In genomic region chr6:30864325-30864724, GRCh38 we compare ENCODE assay signal across 27 cellular contexts. TPM values are rescaled to one million over a fixed set of nuclear protein-coding genes. Genes with fewer than 3 reads are reported as not detected.
DNase-seq lines count a peak whose midpoint lies in the region; ATAC-seq, FAIRE-seq and TF ChIP-seq lines count a peak whose summit lies in the region.
"Had no signal": no experiment of that assay in that cellular context is flagged by ENCODE, and none has a peak within 500 bp of the region (broad histone marks: within the 10 kb centered on the region; RNA-seq: fewer than 3 reads in every experiment).

No MANE protein-coding gene starts in this region.

- H2BK15ac ChIP-seq in H1 (ENCODE audit: low read length), result no peak overlapping the region

- H3K23ac ChIP-seq in H1 (ENCODE audit: insufficient read length), result no peak overlapping the region

- FAIRE-seq in H1 (lab: Jason Lieb, UNC), result no peak
- FAIRE-seq: A549, D721Med, GM12878, GM19239, H54 had no signal

- H3K79me2 ChIP-seq in H1 (ENCODE audit: control insufficient read depth in 1 of 2, insufficient read depth in 2 of 2, low read length in 2 of 2), result no peaks in the 10 kb centered on the region

- 0 out of 2 replicates have a peak overlapping the region, but pooled peaks have one; percentile 8 for H2BK20ac ChIP-seq in H1 (ENCODE audit: low read length)

- H3K9ac ChIP-seq in H1 (replicated peaks in 1 of 4; ENCODE audit: extremely low read depth in 1 of 4, low read depth in 3 of 4, low read length in 3 of 4), result no peak overlapping the region
- H3K9ac ChIP-seq: BLaER1 treated with 17β-estradiol and CSF1 and Interleukin-3, amounts not matched to agents 10 nM and 100 nM had no signal

- no peaks in the 10 kb centered on the region for H3K36me3 ChIP-seq in H1 (ENCODE audit: control insufficient read depth in 2 of 4, insufficient read depth in 4 of 4, low read length in 3 of 4)
- H3K36me3 ChIP-seq: BE2C, HAP-1 had no signal

- ATAC-seq in activated CD8-positive, alpha-beta memory T cell treated with anti-CD3 and anti-CD28 coated beads, Interleukin-2, amount 10 ng/mL, durations not matched to agents 7 days and 5 days, result no peak
- ATAC-seq in left lobe of liver, result no peak
- no peak for ATAC-seq in HG03095 (IDR thresholded peaks at IDR 0.05; ENCODE audit: unreplicated experiment)
- no peak for ATAC-seq in GM18505 (IDR thresholded peaks at IDR 0.05; ENCODE audit: unreplicated experiment)
- ATAC-seq: A549, GM12878, GM23338 had no signal

- no peaks in the 10 kb centered on the region for H3K4me1 ChIP-seq in H1 (replicated peaks in 1 of 4; ENCODE audit: control insufficient read depth in 3 of 4, insufficient read depth in 4 of 4, low read length in 3 of 4)
- H3K4me1 ChIP-seq: A549, BE2C, HAP-1 had no signal

- no peak overlapping the region for H2AK5ac ChIP-seq in H1 (ENCODE audit: low read depth, low read length)

- WGBS in H1 (ENCODE audit: extremely low coverage in 1 of 2, insufficient coverage in 1 of 2, insufficient read length in 1 of 2, insufficient replicate concordance in 2 of 2, low coverage in 1 of 2, low lambda C conversion rate in 2 of 2, missing lambda C conversion rate in 1 of 2), 2 experiments, result 86% methylated on average over 4 of the region's 4 CpGs; no CpG with 5 or more reads in 1 of the 2 experiments

- in situ Hi-C loops in GM13976 (cut with MboI; ENCODE audit: low sequenced_read_pairs, unreplicated experiment), result no loop called here

- no peak for TF ChIP-seq RAD21 in H1 (IDR thresholded peaks at IDR 0.05 in 1 of 2, conservative IDR thresholded peaks at IDR 0.05 in 1 of 2; ENCODE audit: low read depth in 2 of 2, low read length in 2 of 2)

- H3K27me3 Mint-ChIP-seq in activated CD8-positive, alpha-beta memory T cell treated with anti-CD3 and anti-CD28 coated beads, Interleukin-2, amount 10 ng/mL, durations not matched to agents 7 days and 5 days, result no peaks in the 10 kb centered on the region
- H3K27me3 Mint-ChIP-seq: CD4-positive, alpha-beta T cell had no signal

- no peaks in the 10 kb centered on the region for H4K20me1 ChIP-seq in H1 (replicated peaks in 1 of 2; ENCODE audit: control insufficient read depth in 1 of 2, insufficient read depth in 2 of 2, low read length in 2 of 2)
- H4K20me1 ChIP-seq: BLaER1 treated with 17β-estradiol and CSF1 and Interleukin-3, amounts not matched to agents 10 nM and 100 nM had no signal

- peaks cover 9% of the 10 kb centered on the region for H3K36me3 Mint-ChIP-seq in activated CD8-positive, alpha-beta memory T cell treated with anti-CD3 and anti-CD28 coated beads, Interleukin-2, amount 10 ng/mL, durations not matched to agents 7 days and 5 days
- H3K36me3 Mint-ChIP-seq: CD14-positive monocyte had no signal

- no peak overlapping the region for H3K27ac Mint-ChIP-seq in activated CD8-positive, alpha-beta memory T cell treated with anti-CD3 and anti-CD28 coated beads, Interleukin-2, amount 10 ng/mL, durations not matched to agents 7 days and 5 days
- H3K27ac Mint-ChIP-seq: CD14-positive monocyte; CD4-positive, alpha-beta T cell; GM23338; HFFc6 had no signal

- no peak overlapping the region for H3K27ac ChIP-seq in H1 (ENCODE audit: low read depth, low read length)
- H3K27ac ChIP-seq: A549; BLaER1 treated with 17β-estradiol and CSF1 and Interleukin-3, amounts not matched to agents 10 nM and 100 nM had no signal

- POLR2A ChIA-PET in H1 (lab: Charles Lee; ENCODE audit: partially characterized antibody), result interaction anchor here (0.7 to 1.4 kb wide), 2 partner anchors 20 to 49 kb away, joined by 3 to 4 read pairs; partner anchors contain the start of genes DDR1 and VARS2

- no peak overlapping the region for H3K56ac ChIP-seq in H1 (replicated peaks; ENCODE audit: insufficient read length, low read depth, low read length)

- no peak overlapping the region for H3K14ac ChIP-seq in H1 (ENCODE audit: insufficient read length)

- H4K5ac ChIP-seq in H1 (ENCODE audit: insufficient read length, low read depth, low read length), result no peak overlapping the region

- peaks cover 22% of the 10 kb centered on the region in 2 experiments for H3K9me3 ChIP-seq in H1 (ENCODE audit: insufficient read depth in 2 of 2, low read depth in 1 of 2, low read length in 1 of 2)
- H3K9me3 ChIP-seq: A549, BE2C had no signal

- TF ChIP-seq CTCF in GM13976 (IDR thresholded peaks at IDR 0.05; ENCODE audit: borderline replicate concordance, control extremely low read depth, extremely low read depth, insufficient read depth, missing control alignments), result no peak
- TF ChIP-seq CTCF in H1 (IDR thresholded peaks at IDR 0.05; ENCODE audit: control extremely low read depth in 1 of 3, insufficient read depth in 1 of 3, low read depth in 1 of 3, low read length in 3 of 3), result no peak

- H3K4me3 ChIP-seq in H1 (ENCODE audit: extremely low read depth in 1 of 4, insufficient read depth in 2 of 4, low read depth in 3 of 4, low read length in 4 of 4), result no peak overlapping the region
- H3K4me3 ChIP-seq: A549; BLaER1 treated with 17β-estradiol and CSF1 and Interleukin-3, amounts not matched to agents 10 nM and 100 nM; GM12878; GM23338; HAP-1 had no signal

- no peak overlapping the region for H2AFZ ChIP-seq in H1 (ENCODE audit: low read length)
- H2AFZ ChIP-seq: GM23338 had no signal

- DNase-seq in activated CD8-positive, alpha-beta memory T cell treated with anti-CD3 and anti-CD28 coated beads, Interleukin-2, amount 50 U/mL, for 48 hours, result peak; percentile 23
- no peak for DNase-seq in activated CD8-positive, alpha-beta memory T cell treated with anti-CD3 and anti-CD28 coated beads, Interleukin-2, amount 10 ng/mL, durations not matched to agents 7 days and 5 days
- peak; percentile 3 for DNase-seq in GM13976 (ENCODE audit: low spot score)
- DNase-seq in H1 (ENCODE audit: low read depth in 1 of 2, low spot score in 2 of 2), result no peak
- DNase-seq in left lobe of liver (ENCODE audit: low spot score), result peak; percentile 33
- DNase-seq: 8988T; ACHN; AML-193; BE2C; CD4-positive, alpha-beta T cell; CD8-positive, alpha-beta memory T cell; DMS 273 treated with DMSO at 0.1 percent for 48 hours; DMS79; EL; GDM1; HFFc6 had no signal

- no peak overlapping the region for H2BK120ac ChIP-seq in H1 (replicated peaks; ENCODE audit: low read depth, low read length)

- H3K79me1 ChIP-seq in H1 (ENCODE audit: low read depth, low read length), result no peaks in the 10 kb centered on the region

- H3K18ac ChIP-seq in H1 (ENCODE audit: extremely low read depth, low read length), result no peak overlapping the region

- no peak for TF ChIP-seq POLR2A in H1 (IDR thresholded peaks at IDR 0.05; ENCODE audit: control extremely low read depth in 1 of 2, low read depth in 2 of 2, low read length in 2 of 2)
- no peak for TF ChIP-seq POLR2A in GM18505 (IDR thresholded peaks at IDR 0.05; ENCODE audit: borderline replicate concordance, extremely low read depth, insufficient read depth, insufficient read length)

- H2BK12ac ChIP-seq in H1 (ENCODE audit: low read depth, low read length), result no peak overlapping the region

- CTCF ChIA-PET in activated CD8-positive, alpha-beta memory T cell treated with anti-CD3 and anti-CD28 coated beads, Interleukin-2, amount 10 ng/mL, durations not matched to agents 7 days and 5 days (lab: Charles Lee), result interaction anchor here (1.0 kb wide), 1 partner anchor 15 kb away, joined by 5 read pairs; no protein-coding TSS in a partner anchor
- CTCF ChIA-PET in H1 (lab: Charles Lee; ENCODE audit: partially characterized antibody), result interaction anchor here (0.6 to 1.5 kb wide), 5 partner anchors 13 to 1975 kb away, joined by 3 to 5 read pairs (median 3); no protein-coding TSS in a partner anchor

- H4K91ac ChIP-seq in H1 (replicated peaks; ENCODE audit: insufficient read length, low read length), result no peak overlapping the region

- no peaks in the 10 kb centered on the region for H3K23me2 ChIP-seq in H1 (ENCODE audit: low read depth, low read length)

- no peak overlapping the region for H3K4ac ChIP-seq in H1 (replicated peaks; ENCODE audit: insufficient read length, low read depth, low read length)

- H3K9me3 Mint-ChIP-seq in activated CD8-positive, alpha-beta memory T cell treated with anti-CD3 and anti-CD28 coated beads, Interleukin-2, amount 10 ng/mL, durations not matched to agents 7 days and 5 days (ENCODE audit: low read depth), result peaks cover 12% of the 10 kb centered on the region

- 0 out of 2 replicates have a peak overlapping the region, but pooled peaks have one; percentile 25 for H4K8ac ChIP-seq in H1 (ENCODE audit: extremely low read depth, insufficient read depth, low read length)

- H3K4me1 Mint-ChIP-seq in activated CD8-positive, alpha-beta memory T cell treated with anti-CD3 and anti-CD28 coated beads, Interleukin-2, amount 10 ng/mL, durations not matched to agents 7 days and 5 days, result no peaks in the 10 kb centered on the region
- H3K4me1 Mint-ChIP-seq: CD14-positive monocyte; CD8-positive, alpha-beta memory T cell; GM23338 had no signal

- no peak for TF ChIP-seq EP300 in H1 (IDR thresholded peaks at IDR 0.05; ENCODE audit: borderline replicate concordance in 1 of 2, low read depth in 2 of 2, low read length in 2 of 2)

- H2BK5ac ChIP-seq in H1 (ENCODE audit: low read depth, low read length), result no peak overlapping the region

- no peak overlapping the region for H3K4me2 ChIP-seq in H1 (ENCODE audit: insufficient read depth in 1 of 2, low read depth in 2 of 2, low read length in 2 of 2)
- H3K4me2 ChIP-seq: A549; BLaER1 treated with 17β-estradiol and CSF1 and Interleukin-3, amounts not matched to agents 10 nM and 100 nM; GM23338 had no signal

- no peaks in the 10 kb centered on the region for H3K27me3 ChIP-seq in H1 (replicated peaks in 1 of 4; ENCODE audit: control insufficient read depth in 3 of 4, extremely low read depth in 1 of 4, insufficient read depth in 3 of 4, low read length in 3 of 4)
- H3K27me3 ChIP-seq: BE2C; BLaER1 treated with 17β-estradiol and CSF1 and Interleukin-3, amounts not matched to agents 10 nM and 100 nM had no signal

- no peak overlapping the region for H3K4me3 Mint-ChIP-seq in activated CD8-positive, alpha-beta memory T cell treated with anti-CD3 and anti-CD28 coated beads, Interleukin-2, amount 10 ng/mL, durations not matched to agents 7 days and 5 days
- H3K4me3 Mint-ChIP-seq: CD14-positive monocyte; CD4-positive, alpha-beta T cell; CD8-positive, alpha-beta memory T cell; GM23338; HFFc6 had no signal

RNA-seq across cellular contexts. Expression of gene DDR1, which starts 20.0 kb away (rescaled TPM):
- total RNA-seq in activated CD8-positive, alpha-beta memory T cell treated with anti-CD3 and anti-CD28 coated beads, Interleukin-2, amount 10 ng/mL, durations not matched to agents 7 days and 5 days, result 1 to 10 TPM; 3.8 to 4.9 TPM
- 181 and 182 TPM in 2 replicates for total RNA-seq in H1 (2021; fragmentation: NEBNext Ultra II Directional; extraction: Animal tissue kit (Norgen Biotek cat#: 25700))
- 99.4 and 134 TPM in 2 replicates for polyA plus RNA-seq in H1 (2011; rRNA removed)
- polyA plus RNA-seq in H1 (2011; cell fraction: cytosol; rRNA removed), result 110 TPM
- polyA plus RNA-seq in H1 (2011; cell fraction: nucleus; rRNA removed), result 240 TPM
- polyA plus RNA-seq in H1 (2012, experiment 1 of 2), result 139 to 201 TPM (median 179 TPM) in 4 replicates
- 146 TPM for polyA plus RNA-seq in H1 (2012, experiment 2 of 2)
- 128 TPM for polyA plus RNA-seq in H1 (2013, experiment 1 of 2)
- 135 TPM for polyA plus RNA-seq in H1 (2013, experiment 2 of 2)
- polyA minus RNA-seq in H1 (2011; rRNA and poly(A)+ RNA removed), result 116 and 120 TPM in 2 replicates
- polyA minus RNA-seq in H1 (2011; cell fraction: cytosol; rRNA and poly(A)+ RNA removed), result 196 TPM
- polyA minus RNA-seq in H1 (2011; cell fraction: nucleus; rRNA and poly(A)+ RNA removed), result 121 TPM
- total RNA-seq in left lobe of liver, result 5.1 TPM

RNA-seq across cellular contexts. Expression of gene GTF2H4, which starts 43.7 kb away (rescaled TPM):
- total RNA-seq in activated CD8-positive, alpha-beta memory T cell treated with anti-CD3 and anti-CD28 coated beads, Interleukin-2, amount 10 ng/mL, durations not matched to agents 7 days and 5 days, result 10 to 100 TPM; 30.0 to 34.9 TPM
- total RNA-seq in H1 (2021; fragmentation: NEBNext Ultra II Directional; extraction: Animal tissue kit (Norgen Biotek cat#: 25700)), result 49.5 and 53.4 TPM in 2 replicates
- 42.3 and 46.2 TPM in 2 replicates for polyA plus RNA-seq in H1 (2011; rRNA removed)
- polyA plus RNA-seq in H1 (2011; cell fraction: cytosol; rRNA removed), result 42.7 TPM
- polyA plus RNA-seq in H1 (2011; cell fraction: nucleus; rRNA removed), result 147 TPM
- polyA plus RNA-seq in H1 (2012, experiment 1 of 2), result 36.6 to 48.0 TPM (median 43.7 TPM) in 4 replicates
- polyA plus RNA-seq in H1 (2012, experiment 2 of 2), result 81.6 TPM
- polyA plus RNA-seq in H1 (2013, experiment 1 of 2), result 42.6 TPM
- 40.8 TPM for polyA plus RNA-seq in H1 (2013, experiment 2 of 2)
- polyA minus RNA-seq in H1 (2011; rRNA and poly(A)+ RNA removed), result 27.0 and 29.0 TPM in 2 replicates
- polyA minus RNA-seq in H1 (2011; cell fraction: cytosol; rRNA and poly(A)+ RNA removed), result 13.8 TPM
- 39.6 TPM for polyA minus RNA-seq in H1 (2011; cell fraction: nucleus; rRNA and poly(A)+ RNA removed)
- 21.7 TPM for total RNA-seq in left lobe of liver

RNA-seq across cellular contexts. Expression of gene VARS2, which starts 49.7 kb away (rescaled TPM):
- 10 to 100 TPM; 46.6 to 54.1 TPM for total RNA-seq in activated CD8-positive, alpha-beta memory T cell treated with anti-CD3 and anti-CD28 coated beads, Interleukin-2, amount 10 ng/mL, durations not matched to agents 7 days and 5 days
- 41.2 and 47.7 TPM in 2 replicates for total RNA-seq in H1 (2021; fragmentation: NEBNext Ultra II Directional; extraction: Animal tissue kit (Norgen Biotek cat#: 25700))
- 26.8 and 34.8 TPM in 2 replicates for polyA plus RNA-seq in H1 (2011; rRNA removed)
- 36.0 TPM for polyA plus RNA-seq in H1 (2011; cell fraction: cytosol; rRNA removed)
- polyA plus RNA-seq in H1 (2011; cell fraction: nucleus; rRNA removed), result 180 TPM
- 20.8 to 48.2 TPM (median 43.6 TPM) in 4 replicates for polyA plus RNA-seq in H1 (2012, experiment 1 of 2)
- 31.4 TPM for polyA plus RNA-seq in H1 (2012, experiment 2 of 2)
- polyA plus RNA-seq in H1 (2013, experiment 1 of 2), result 25.2 TPM
- polyA plus RNA-seq in H1 (2013, experiment 2 of 2), result 23.4 TPM
- polyA minus RNA-seq in H1 (2011; rRNA and poly(A)+ RNA removed), result 34.0 and 41.2 TPM in 2 replicates
- 25.2 TPM for polyA minus RNA-seq in H1 (2011; cell fraction: cytosol; rRNA and poly(A)+ RNA removed)
- polyA minus RNA-seq in H1 (2011; cell fraction: nucleus; rRNA and poly(A)+ RNA removed), result 32.4 TPM
- total RNA-seq in left lobe of liver, result 28.9 TPM

Comparison
In these comparisons a context has a peak if more than half of its experiments do, and no peak if none do; other contexts are left out.
1. DNase-seq: peak in activated CD8-positive, alpha-beta memory T cell treated with anti-CD3 and anti-CD28 coated beads, Interleukin-2, amount 50 U/mL, for 48 hours (single experiment), GM13976 (single experiment) and left lobe of liver (single experiment); none in activated CD8-positive, alpha-beta memory T cell treated with anti-CD3 and anti-CD28 coated beads, Interleukin-2, amount 10 ng/mL, durations not matched to agents 7 days and 5 days (single experiment) and H1 (0 of 2).
2. RNA of gene DDR1, which starts 20.0 kb away (total RNA-seq): 181 to 182 TPM in H1; 5.1 TPM in left lobe of liver (single experiment) and 3.8 to 4.9 TPM in activated CD8-positive, alpha-beta memory T cell treated with anti-CD3 and anti-CD28 coated beads, Interleukin-2, amount 10 ng/mL, durations not matched to agents 7 days and 5 days; every median in the first group is over 10 times any median in the second.